16 cellular contexts compared by ENCODE assay signal in genomic region chr2:10188729-10189305, GRCh38.
A peak's percentile ranks its signal among the peaks of the same experiment; 100 is the strongest.
DNase-seq lines count a peak whose midpoint lies in the region; ATAC-seq and TF ChIP-seq lines count a peak whose summit lies in the region.
"Had no signal": no experiment of that assay in that cellular context is flagged by ENCODE, and none has a peak within 500 bp of the region (broad histone marks: within the 10 kb centered on the region; RNA-seq: fewer than 3 reads in every experiment).

No MANE protein-coding gene starts in this region.

- H3K4me1 ChIP-seq in SK-N-SH (ENCODE audit: control insufficient read depth in 1 of 2, insufficient read depth in 2 of 2, low read depth in 1 of 2, low read length in 1 of 2) (peaks cover 0 to 8% of the 10 kb centered on the region in 2 experiments; a peak in 1 of 4 replicates), spleen (no peaks in the 10 kb centered on the region), A673 (ENCODE audit: insufficient read depth, low read length, poor library complexity, severe bottlenecking) (peaks cover 4% of the 10 kb centered on the region)
- H3K4me1 ChIP-seq: A549 had no signal

- H3K9me3 Mint-ChIP-seq in memory B cell (peaks cover 12% of the 10 kb centered on the region), CD14-positive monocyte (peaks cover 0 to 10% (median 1%) of the 10 kb centered on the region in 7 donors)
- peaks cover 3% of the 10 kb centered on the region for H3K9me3 Mint-ChIP-seq in activated T-helper 17 cell treated with anti-CD3 and anti-CD28 coated beads, Interleukin-2, amount 50 U/mL, for 72 hours

- H3K27ac ChIP-seq in SK-N-SH (ENCODE audit: low read depth in 2 of 2, low read length in 1 of 2): no peak overlapping the region
- H3K27ac ChIP-seq in spleen: no peak overlapping the region
- H3K27ac ChIP-seq in A673 (ENCODE audit: low read depth, low read length, poor library complexity, severe bottlenecking): no peak overlapping the region
- H3K27ac ChIP-seq: 22Rv1, A549, BLaER1 had no signal

- H3K27ac Mint-ChIP-seq in memory B cell (peak overlapping the region; percentile 58), CD14-positive monocyte (peak overlapping the region in 1 of 7 donors; percentile 26)
- H3K27ac Mint-ChIP-seq in activated T-helper 17 cell treated with anti-CD3 and anti-CD28 coated beads, Interleukin-2, amount 50 U/mL, for 72 hours: no peak overlapping the region
- H3K27ac Mint-ChIP-seq: CD8-positive, alpha-beta T cell; H9 had no signal

- H3F3A ChIP-seq in SK-N-SH (replicated peaks; ENCODE audit: insufficient read depth): peaks cover 3% of the 10 kb centered on the region

- no peak for ATAC-seq in SK-N-SH treated with all-trans-retinoic acid at 6 μM for 48 hours
- no peak for ATAC-seq in memory B cell (ENCODE audit: low read depth)
- ATAC-seq in activated T-helper 17 cell treated with anti-CD3 and anti-CD28 coated beads, Interleukin-2, amount 50 U/mL, for 72 hours (replicated peaks): no peak
- ATAC-seq: CD8-positive, alpha-beta T cell; GM12878 had no signal

- no peak for TF ChIP-seq RAD21 in SK-N-SH (IDR thresholded peaks at IDR 0.05; ENCODE audit: low read length)

- TF ChIP-seq CTCF in SK-N-SH (IDR thresholded peaks at IDR 0.05) (no peak), spleen (IDR thresholded peaks at IDR 0.05 in 8 of 11, conservative IDR thresholded peaks at IDR 0.05 in 3 of 11) (no peak), CD14-positive monocyte (IDR thresholded peaks at IDR 0.05) (no peak), A673 (conservative IDR thresholded peaks at IDR 0.05; ENCODE audit: low read depth, low read length) (no peak)

- H4K20me1 ChIP-seq in SK-N-SH (ENCODE audit: insufficient read depth): no peaks in the 10 kb centered on the region

- no peaks in the 10 kb centered on the region for H3K9me2 ChIP-seq in SK-N-SH

- CTCF ChIA-PET in SK-N-SH (lab: Yijun Ruan, JAX) (interaction anchor here (0.6 to 2.6 kb wide), 12 partner anchors 9 to 248 kb away, joined by 3 to 12 read pairs (median 4); no protein-coding TSS in a partner anchor), A673 (lab: Charles Lee) (no interaction called here)

- H3K4me3 Mint-ChIP-seq in memory B cell (no peak overlapping the region), CD14-positive monocyte (no peak overlapping the region)
- no peak overlapping the region for H3K4me3 Mint-ChIP-seq in activated T-helper 17 cell treated with anti-CD3 and anti-CD28 coated beads, Interleukin-2, amount 50 U/mL, for 72 hours
- H3K4me3 Mint-ChIP-seq: CD8-positive, alpha-beta T cell; H9 had no signal

- 90% methylated on average over 8 of the region's 12 CpGs for WGBS in SK-N-SH (ENCODE audit: low lambda C conversion rate)
- 93 to 98% (median 96%) methylated on average over 2 to 12 of the region's 12 CpGs for WGBS in spleen, 5 donors

- BruUV-seq in A673 (replicated peaks; lab: Mats Ljungman, UMichigan): no TSS peak

- no peak overlapping the region for H3K9ac ChIP-seq in SK-N-SH
- H3K9ac ChIP-seq: BLaER1 had no signal

- TF ChIP-seq POLR2A in spleen (IDR thresholded peaks at IDR 0.05): no peak

- intact Hi-C loops in spleen (cut with DNase I; ENCODE audit: low total_unique reads): no loop called here
- intact Hi-C loops in CD14-positive monocyte (cut with micrococcal nuclease): no loop called here
- intact Hi-C loops in A673 (cut with micrococcal nuclease; ENCODE audit: unreplicated experiment): no loop called here

- no peaks in the 10 kb centered on the region for H3K27me3 Mint-ChIP-seq in memory B cell
- H3K27me3 Mint-ChIP-seq in CD14-positive monocyte (ENCODE audit: low read depth in 3 of 3): peaks cover 0 to 6% (median 2%) of the 10 kb centered on the region in 3 donors
- no peaks in the 10 kb centered on the region for H3K27me3 Mint-ChIP-seq in activated T-helper 17 cell treated with anti-CD3 and anti-CD28 coated beads, Interleukin-2, amount 50 U/mL, for 72 hours

- no peak overlapping the region for H3K4me2 ChIP-seq in SK-N-SH
- H3K4me2 ChIP-seq: A549, BLaER1 had no signal

- no peaks in the 10 kb centered on the region for H3K36me3 ChIP-seq in SK-N-SH (replicated peaks in 1 of 2; ENCODE audit: control insufficient read depth in 1 of 2, insufficient read depth in 2 of 2, low read length in 1 of 2)
- H3K36me3 ChIP-seq in spleen: peaks cover 0 to 24% (median 0%) of the 10 kb centered on the region in 6 donors
- no peaks in the 10 kb centered on the region for H3K36me3 ChIP-seq in A673 (ENCODE audit: insufficient read depth, low read length, poor library complexity, severe bottlenecking)

- H3K9me3 ChIP-seq in SK-N-SH (no peaks in the 10 kb centered on the region), spleen (no peaks in the 10 kb centered on the region), A673 (ENCODE audit: low read depth, low read length, poor library complexity, severe bottlenecking) (no peaks in the 10 kb centered on the region)
- H3K9me3 ChIP-seq: A549 had no signal

- H3K4me3 ChIP-seq in SK-N-SH (ENCODE audit: low read depth in 2 of 2, low read length in 1 of 2) (no peak overlapping the region), spleen (no peak overlapping the region), A673 (ENCODE audit: low read depth, low read length, poor library complexity, severe bottlenecking) (no peak overlapping the region)
- H3K4me3 ChIP-seq: A549, BLaER1, GM12878 had no signal

- H3K36me3 Mint-ChIP-seq in memory B cell (no peaks in the 10 kb centered on the region), CD14-positive monocyte (peaks cover 30 to 53% of the 10 kb centered on the region in 2 donors)
- no peaks in the 10 kb centered on the region for H3K36me3 Mint-ChIP-seq in activated T-helper 17 cell treated with anti-CD3 and anti-CD28 coated beads, Interleukin-2, amount 50 U/mL, for 72 hours (ENCODE audit: low read depth)
- H3K36me3 Mint-ChIP-seq: CD8-positive, alpha-beta T cell had no signal

- no peaks in the 10 kb centered on the region for H3K79me2 ChIP-seq in SK-N-SH (ENCODE audit: insufficient read depth)

- POLR2A ChIA-PET in SK-N-SH (lab: Yijun Ruan, JAX) (no interaction called here), A673 (lab: Charles Lee; ENCODE audit: low non-redundant PET) (no interaction called here)

- H3K27me3 ChIP-seq in SK-N-SH (ENCODE audit: insufficient read depth): no peaks in the 10 kb centered on the region
- H3K27me3 ChIP-seq in spleen (replicated peaks in 1 of 7): no peaks in the 10 kb centered on the region
- H3K27me3 ChIP-seq in A673 (replicated peaks; ENCODE audit: insufficient read depth, low read depth, low read length, poor library complexity): no peaks in the 10 kb centered on the region
- H3K27me3 ChIP-seq: BLaER1 had no signal

- peak; percentile 14 for DNase-seq in SK-N-SH
- no peak for DNase-seq in memory B cell (ENCODE audit: low spot score in 2 of 2)
- DNase-seq in spleen: peak; percentile 54
- no peak for DNase-seq in CD14-positive monocyte (ENCODE audit: low spot score)
- no peak for DNase-seq in A673 (ENCODE audit: low spot score)
- no peak for DNase-seq in NCI-H128 (lab: John Stamatoyannopoulos, UW; ENCODE audit: unreplicated experiment)
- DNase-seq: Calu3; CD8-positive, alpha-beta T cell; DMS79 treated with DMSO at 0.1 percent for 48 hours; H9 had no signal

- H2AFZ ChIP-seq in SK-N-SH (ENCODE audit: low read depth): no peak overlapping the region

- H3K4me1 Mint-ChIP-seq in memory B cell (peaks cover 17% of the 10 kb centered on the region), CD14-positive monocyte (no peaks in the 10 kb centered on the region)
- no peaks in the 10 kb centered on the region for H3K4me1 Mint-ChIP-seq in activated T-helper 17 cell treated with anti-CD3 and anti-CD28 coated beads, Interleukin-2, amount 50 U/mL, for 72 hours
- H3K4me1 Mint-ChIP-seq: H9 had no signal

- no peak for TF ChIP-seq EP300 in SK-N-SH (IDR thresholded peaks at IDR 0.05; ENCODE audit: borderline replicate concordance in 1 of 2, low read depth in 1 of 2, low read length in 1 of 2)

TF ChIP-seq in SK-N-SH, 30 proteins besides CTCF, POLR2A, EP300 and RAD21:
- TF ChIP-seq FOXJ3 (CRISPR knock-in tag; IDR thresholded peaks at IDR 0.05) (no peak), NFIC (IDR thresholded peaks at IDR 0.05; ENCODE audit: borderline replicate concordance) (no peak), RXRA (IDR thresholded peaks at IDR 0.05; ENCODE audit: borderline replicate concordance, low read depth) (no peak), NRF1 (IDR thresholded peaks at IDR 0.05; ENCODE audit: low read depth, low read length) (no peak), MXI1 (IDR thresholded peaks at IDR 0.05; ENCODE audit: low read depth, low read length) (no peak)

TF ChIP-seq in SK-N-SH treated with all-trans-retinoic acid at 6 μM for 48 hours, 23 proteins besides CTCF, POLR2A, EP300 and RAD21 (continues in another document):
- TF ChIP-seq ZFP30 (CRISPR knock-in tag; IDR thresholded peaks at IDR 0.05) (no peak), ESRRG (CRISPR knock-in tag; IDR thresholded peaks at IDR 0.05) (no peak), ISL1 (CRISPR knock-in tag; IDR thresholded peaks at IDR 0.05) (no peak), ZFP3 (CRISPR knock-in tag; IDR thresholded peaks at IDR 0.05) (no peak), RARB (CRISPR knock-in tag; IDR thresholded peaks at IDR 0.05) (no peak), TCF4 (CRISPR knock-in tag; IDR thresholded peaks at IDR 0.05; ENCODE audit: borderline replicate concordance) (no peak), GLIS3 (CRISPR knock-in tag; IDR thresholded peaks at IDR 0.05) (no peak)
- TF ChIP-seq, protein P1, sequence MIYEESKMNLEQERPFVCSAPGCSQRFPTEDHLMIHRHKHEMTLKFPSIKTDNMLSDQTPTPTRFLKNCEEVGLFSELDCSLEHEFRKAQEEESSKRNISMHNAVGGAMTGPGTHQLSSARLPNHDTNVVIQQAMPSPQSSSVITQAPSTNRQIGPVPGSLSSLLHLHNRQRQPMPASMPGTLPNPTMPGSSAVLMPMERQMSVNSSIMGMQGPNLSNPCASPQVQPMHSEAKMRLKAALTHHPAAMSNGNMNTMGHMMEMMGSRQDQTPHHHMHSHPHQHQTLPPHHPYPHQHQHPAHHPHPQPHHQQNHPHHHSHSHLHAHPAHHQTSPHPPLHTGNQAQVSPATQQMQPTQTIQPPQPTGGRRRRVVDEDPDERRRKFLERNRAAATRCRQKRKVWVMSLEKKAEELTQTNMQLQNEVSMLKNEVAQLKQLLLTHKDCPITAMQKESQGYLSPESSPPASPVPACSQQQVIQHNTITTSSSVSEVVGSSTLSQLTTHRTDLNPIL (CRISPR knock-in tag; IDR thresholded peaks at IDR 0.05; ENCODE audit: low read depth): no peak

Comparison
In these comparisons a context has a peak if more than half of its experiments do, and no peak if none do; other contexts are left out.
1. DNase-seq: peak in SK-N-SH (single experiment) and spleen (single experiment); none in memory B cell (0 of 2), CD14-positive monocyte (single experiment), A673 (single experiment) and NCI-H128 (single experiment).